ENCODE assay signal across 1 cellular context in the genomic region with DNA sequence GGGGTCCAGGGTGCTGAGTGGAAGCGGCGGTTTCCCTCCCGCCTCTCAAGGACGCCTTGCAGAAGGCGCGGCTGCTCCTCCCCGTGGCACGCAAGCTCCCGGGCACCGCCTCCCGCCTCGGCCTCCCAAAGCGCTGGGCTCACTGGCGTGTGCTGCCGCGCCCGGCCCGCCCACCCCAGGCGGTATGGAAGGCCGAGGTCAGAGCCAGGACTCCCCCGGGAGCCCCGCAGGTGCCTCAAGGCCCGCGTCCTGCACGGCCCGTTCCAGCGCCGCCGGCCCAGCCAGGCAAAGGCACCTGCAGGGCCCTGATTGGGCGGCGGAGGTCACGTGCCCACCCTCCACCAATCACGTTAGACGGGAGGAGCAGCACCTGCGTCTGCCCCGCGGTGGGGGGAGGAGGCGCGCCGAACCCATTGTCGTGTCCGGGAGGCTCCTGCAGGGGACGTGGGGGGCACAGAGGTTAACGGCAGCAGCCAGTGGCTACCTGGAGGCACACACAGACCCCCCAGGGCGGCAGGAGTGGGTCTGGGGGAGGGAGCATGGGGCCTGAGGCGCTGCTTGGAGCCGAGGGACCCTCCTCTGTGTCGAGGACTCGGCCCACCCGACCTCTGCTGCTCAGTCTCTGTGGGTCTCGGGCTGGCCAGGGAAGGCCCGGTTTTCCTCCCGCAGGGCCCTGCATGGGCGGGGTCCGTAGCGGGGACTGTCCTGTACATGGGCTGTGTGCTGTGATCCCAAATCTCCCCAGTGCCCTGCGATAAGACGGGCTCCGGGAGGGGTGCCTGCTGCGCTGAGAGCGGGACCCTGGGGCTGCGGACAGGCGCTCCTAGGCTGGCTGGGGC.
TF ChIP-seq lines count a peak whose summit lies in the region.

No MANE protein-coding gene starts in this region.

TF ChIP-seq in K562, 482 proteins besides CTCF, POLR2A, EP300 and RAD21 (continued from another document):
- TF ChIP-seq, protein P1, sequence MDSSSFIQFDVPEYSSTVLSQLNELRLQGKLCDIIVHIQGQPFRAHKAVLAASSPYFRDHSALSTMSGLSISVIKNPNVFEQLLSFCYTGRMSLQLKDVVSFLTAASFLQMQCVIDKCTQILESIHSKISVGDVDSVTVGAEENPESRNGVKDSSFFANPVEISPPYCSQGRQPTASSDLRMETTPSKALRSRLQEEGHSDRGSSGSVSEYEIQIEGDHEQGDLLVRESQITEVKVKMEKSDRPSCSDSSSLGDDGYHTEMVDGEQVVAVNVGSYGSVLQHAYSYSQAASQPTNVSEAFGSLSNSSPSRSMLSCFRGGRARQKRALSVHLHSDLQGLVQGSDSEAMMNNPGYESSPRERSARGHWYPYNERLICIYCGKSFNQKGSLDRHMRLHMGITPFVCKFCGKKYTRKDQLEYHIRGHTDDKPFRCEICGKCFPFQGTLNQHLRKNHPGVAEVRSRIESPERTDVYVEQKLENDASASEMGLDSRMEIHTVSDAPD (CRISPR knock-in tag; IDR thresholded peaks at IDR 0.05) = no peak
- TF ChIP-seq MTF1 (CRISPR knock-in tag; IDR thresholded peaks at IDR 0.05; ENCODE audit: borderline replicate concordance) (no peak), TCF3 (CRISPR knock-in tag; IDR thresholded peaks at IDR 0.05) (0 out of 2 replicates have a peak, but pooled peaks have one; percentile 5), FOXJ3 (CRISPR knock-in tag; IDR thresholded peaks at IDR 0.05) (no peak), NUFIP1 (IDR thresholded peaks at IDR 0.05; ENCODE audit: partially characterized antibody) (no peak), U2AF1 (optimal IDR thresholded peaks at IDR 0.05; ENCODE audit: low read depth, low read length) (no peak), PPARD (CRISPR knock-in tag; IDR thresholded peaks at IDR 0.05) (no peak)
TF ChIP-seq in K562: peak in this region for 87.
